Comparison of ENCODE assay signal across 25 cellular contexts in the genomic region with DNA sequence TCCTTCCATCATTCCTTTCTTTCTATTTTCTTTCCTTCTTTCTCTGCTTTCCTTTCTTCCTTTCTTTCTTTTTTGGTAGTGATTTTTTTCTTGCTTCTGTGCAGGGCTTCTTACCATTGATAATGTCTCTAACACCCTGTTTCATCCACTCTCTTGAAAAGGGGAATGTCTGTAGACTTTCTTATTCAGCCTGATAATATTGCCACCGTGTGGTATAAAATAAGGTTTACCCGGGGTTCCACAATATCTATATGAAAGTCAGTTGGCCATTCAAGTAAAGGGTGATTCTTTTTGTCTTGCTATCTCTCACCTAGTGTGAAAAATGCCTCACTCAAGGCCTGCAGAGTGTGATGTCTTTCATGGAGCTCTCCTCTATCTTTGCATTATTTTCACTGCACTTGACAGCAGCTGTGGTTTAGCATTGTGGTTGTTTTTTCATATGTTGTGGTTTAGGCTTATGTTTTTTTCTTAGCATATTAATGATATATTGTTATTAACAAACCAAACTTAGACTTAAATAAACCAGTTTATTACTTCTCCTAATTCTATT.
DNase-seq lines count a peak whose midpoint lies in the region; ATAC-seq, FAIRE-seq and TF ChIP-seq lines count a peak whose summit lies in the region.
"Had no signal": no experiment of that assay in that cellular context is flagged by ENCODE, and none has a peak within 500 bp of the region (broad histone marks: within the 10 kb centered on the region; RNA-seq: fewer than 3 reads in every experiment).

No MANE protein-coding gene starts in this region.

- BruUV-seq in HCT116 (replicated peaks; lab: Mats Ljungman, UMichigan) (no TSS peak), GM12878 (replicated peaks; lab: Mats Ljungman, UMichigan) (no TSS peak)

- peak; percentile 19 for DNase-seq in DMS 273 (lab: John Stamatoyannopoulos, UW; ENCODE audit: unreplicated experiment)
- no peak for DNase-seq in DMS 273 treated with DMSO at 0.1 percent for 48 hours (lab: John Stamatoyannopoulos, UW)
- DNase-seq in HCT116 (ENCODE audit: low read depth, low spot score) = peak; percentile 13
- no peak for DNase-seq in GM12878 (ENCODE audit: low read depth, low spot score)
- no peak for DNase-seq in stimulated activated CD4-positive, alpha-beta T cell treated with anti-CD3 and anti-CD28 coated beads, Interleukin-4, amount 100 ng/mL, for 1 hour
- DNase-seq in stimulated activated naive CD4-positive, alpha-beta T cell (lab: John Stamatoyannopoulos, UW) = no peak
- DNase-seq: activated CD4-positive, alpha-beta T cell treated with anti-CD3 and anti-CD28 coated beads for 48 hours; activated naive CD4-positive, alpha-beta T cell; activated T-cell treated with anti-CD3 and anti-CD28 coated beads, Interleukin-2, amount 50 U/mL, for 4 hours; body of pancreas; CD4-positive, alpha-beta T cell; DMS153; foreskin melanocyte; H7; mesenchymal stem cell; NCI-H1092; NCI-H2029 treated with DMSO at 0.1 percent for 48 hours; Right ventricle myocardium superior; upper lobe of right lung had no signal

- RAD21 ChIA-PET in HCT116 (lab: Charles Lee; ENCODE audit: low non-redundant PET in 1 of 2, low total read pairs in 2 of 2, uncharacterized antibody in 2 of 2, unreplicated experiment in 2 of 2) (no interaction called here), GM12878 (lab: Charles Lee; ENCODE audit: unreplicated experiment) (no interaction called here)

- H3K4me1 ChIP-seq in HCT116 (ENCODE audit: control insufficient read depth in 1 of 2, insufficient read depth in 2 of 2, low read length in 2 of 2) (no peaks in the 10 kb centered on the region), OCI-LY1 (ENCODE audit: insufficient read depth, low read length, severe bottlenecking) (no peaks in the 10 kb centered on the region), GM12878 (ENCODE audit: control insufficient read depth, insufficient read depth, low read length) (no peaks in the 10 kb centered on the region)
- H3K4me1 ChIP-seq: body of pancreas, upper lobe of right lung had no signal

- H3K36me3 ChIP-seq in HCT116 (ENCODE audit: control insufficient read depth in 1 of 2, insufficient read depth in 2 of 2, low read length in 2 of 2) (no peaks in the 10 kb centered on the region), OCI-LY1 (ENCODE audit: insufficient read depth, low read length) (no peaks in the 10 kb centered on the region), GM12878 (ENCODE audit: control insufficient read depth in 2 of 2, insufficient read depth in 2 of 2, low read length in 1 of 2) (no peaks in the 10 kb centered on the region)
- H3K36me3 ChIP-seq: upper lobe of right lung had no signal

- H2AFZ ChIP-seq in HCT116 (ENCODE audit: low read depth, low read length, poor library complexity, severe bottlenecking) (no peak overlapping the region), OCI-LY1 (ENCODE audit: low read length) (no peak overlapping the region), GM12878 (ENCODE audit: control insufficient read depth, low read depth, low read length) (no peak overlapping the region)

- POLR2A ChIA-PET in HCT116 (lab: Charles Lee) (no interaction called here), GM12878 (lab: Charles Lee) (no interaction called here)

- WGBS in GM12878 (ENCODE audit: insufficient coverage, insufficient replicate concordance, low lambda C conversion rate, missing lambda C conversion rate) = 28% methylated on average over 2 of the region's 2 CpGs

- H3K4me2 ChIP-seq in HCT116 (ENCODE audit: low read length) (no peak overlapping the region), OCI-LY1 (ENCODE audit: low read length) (no peak overlapping the region), GM12878 (ENCODE audit: control insufficient read depth, insufficient read depth) (no peak overlapping the region)

- FAIRE-seq in GM12878 (lab: Jason Lieb, UNC) = no peak
- FAIRE-seq: TTC549 had no signal

- H3K27ac ChIP-seq in HCT116 (ENCODE audit: low read depth, low read length) (no peak overlapping the region), OCI-LY1 (ENCODE audit: low read depth, low read length, poor library complexity, severe bottlenecking) (no peak overlapping the region), GM12878 (ENCODE audit: control insufficient read depth, insufficient read depth) (no peak overlapping the region)
- H3K27ac ChIP-seq: 22Rv1, body of pancreas, skin epidermis, upper lobe of right lung had no signal

- H3K9me3 ChIP-seq in HCT116 (ENCODE audit: control insufficient read depth in 1 of 2, insufficient read depth in 1 of 2, low read depth in 1 of 2, low read length in 2 of 2) (no peaks in the 10 kb centered on the region), OCI-LY1 (ENCODE audit: low read length) (no peaks in the 10 kb centered on the region), GM12878 (replicated peaks; ENCODE audit: control insufficient read depth, insufficient read depth, low read length) (no peaks in the 10 kb centered on the region)
- H3K9me3 ChIP-seq: body of pancreas had no signal

- TF ChIP-seq RAD21 in HCT116 (IDR thresholded peaks at IDR 0.05; ENCODE audit: low read depth) = peak; percentile 51
- 0 out of 2 replicates have a peak, but pooled peaks have one; percentile 21 for TF ChIP-seq RAD21 in GM12878 (IDR thresholded peaks at IDR 0.05; ENCODE audit: insufficient read depth, low read depth, low read length)

- H3K79me2 ChIP-seq in HCT116 (ENCODE audit: insufficient read depth, low read length) (no peaks in the 10 kb centered on the region), OCI-LY1 (ENCODE audit: insufficient read depth, low read length) (no peaks in the 10 kb centered on the region), GM12878 (ENCODE audit: control insufficient read depth, insufficient read depth, low read length) (no peaks in the 10 kb centered on the region)

- no peak for TF ChIP-seq EP300 in GM12878 (IDR thresholded peaks at IDR 0.05; ENCODE audit: borderline replicate concordance in 1 of 2, control insufficient read depth in 1 of 2, low read depth in 2 of 2, low read length in 2 of 2)

- H3K27me3 ChIP-seq in HCT116 (ENCODE audit: insufficient read depth, low read length) (no peaks in the 10 kb centered on the region), OCI-LY1 (ENCODE audit: insufficient read depth, low read length) (no peaks in the 10 kb centered on the region), GM12878 (replicated peaks in 1 of 2; ENCODE audit: control insufficient read depth in 2 of 2, insufficient read depth in 2 of 2, low read length in 1 of 2) (no peaks in the 10 kb centered on the region; a peak in 1 of 4 replicates)
- H3K27me3 ChIP-seq: body of pancreas, upper lobe of right lung had no signal

- no peaks in the 10 kb centered on the region for H3F3A ChIP-seq in OCI-LY1 (ENCODE audit: insufficient read depth, low read length)

- SMC1A ChIA-PET in GM12878 (lab: Charles Lee; ENCODE audit: uncharacterized antibody, unreplicated experiment) = interaction anchor here (1.0 kb wide), 1 partner anchor 14 kb away, joined by 3 read pairs; no protein-coding TSS in a partner anchor

- TF ChIP-seq CTCF in HCT116 (IDR thresholded peaks at IDR 0.05 in 2 of 3, conservative IDR thresholded peaks at IDR 0.05 in 1 of 3; ENCODE audit: borderline replicate concordance in 1 of 3, insufficient read depth in 1 of 3, low read depth in 2 of 3, low read length in 2 of 3) (peak; percentile 17 to 51 (median 28); a peak in 4 of 6 replicates), OCI-LY1 (IDR thresholded peaks at IDR 0.05; ENCODE audit: low read length) (peak; percentile 44), GM12878 (IDR thresholded peaks at IDR 0.05 in 2 of 3, conservative IDR thresholded peaks at IDR 0.05 in 1 of 3; ENCODE audit: control insufficient read depth in 2 of 3, extremely low read depth in 1 of 3, insufficient read depth in 1 of 3, low read depth in 3 of 3, low read length in 3 of 3) (no peak)

- CTCF ChIA-PET in HCT116 (lab: Charles Lee) = no interaction called here
- CTCF ChIA-PET in GM12878 (lab: Yijun Ruan, JAX) = no interaction called here

- H3K4me3 ChIP-seq in HCT116 (replicated peaks in 1 of 2; ENCODE audit: low read depth in 1 of 2, low read length in 2 of 2) = no peak overlapping the region
- no peak overlapping the region for H3K4me3 ChIP-seq in OCI-LY1 (ENCODE audit: low read depth, low read length, poor library complexity, severe bottlenecking)
- H3K4me3 ChIP-seq in GM12878 = no peak overlapping the region
- H3K4me3 ChIP-seq: body of pancreas, skin epidermis, upper lobe of right lung had no signal

- H4K20me1 ChIP-seq in HCT116 (ENCODE audit: insufficient read depth) (no peaks in the 10 kb centered on the region), OCI-LY1 (ENCODE audit: insufficient read depth, low read length) (no peaks in the 10 kb centered on the region), GM12878 (ENCODE audit: control insufficient read depth, insufficient read depth) (no peaks in the 10 kb centered on the region)

- ATAC-seq in HCT116 = peak; percentile 71
- ATAC-seq in GM12878 = peak; percentile 21; the same call in 1 of the 3 replicates
- ATAC-seq in GM18861 (IDR thresholded peaks at IDR 0.05; ENCODE audit: unreplicated experiment) = no peak
- ATAC-seq: activated T-cell treated with anti-CD3 and anti-CD28 coated beads, Interleukin-2, amount 50 U/mL, for 4 hours; body of pancreas; left lobe of liver; upper lobe of right lung had no signal

- H3K9ac ChIP-seq in HCT116 (ENCODE audit: low read length) = no peak overlapping the region
- H3K9ac ChIP-seq in OCI-LY1 (ENCODE audit: low read length) = no peak overlapping the region
- H3K9ac ChIP-seq in GM12878 (ENCODE audit: control insufficient read depth, insufficient read depth, low read length) = no peak overlapping the region

- intact Hi-C loops in HCT116 (cut with micrococcal nuclease) (loop anchor here (5.0 kb wide), 1 partner anchor 1149 kb away; no protein-coding TSS in a partner anchor), GM12878 (cut with micrococcal nuclease; ENCODE audit: unreplicated experiment) (loop anchor here (10.0 kb wide), 1 partner anchor 389 kb away; no protein-coding TSS in a partner anchor)

- TF ChIP-seq POLR2A in HCT116 (IDR thresholded peaks at IDR 0.05; ENCODE audit: borderline replicate concordance, extremely low read depth, insufficient read depth, insufficient read length) (no peak), GM12878 (IDR thresholded peaks at IDR 0.05; ENCODE audit: low read depth, low read length) (no peak)

- in situ Hi-C loops in GM12878 (cut with MboI) = loop anchor here (25.0 kb wide), 1 partner anchor 1046 kb away; no protein-coding TSS in a partner anchor

- no peaks in the 10 kb centered on the region for H3K9me2 ChIP-seq in HCT116 (ENCODE audit: insufficient read depth)
- no peaks in the 10 kb centered on the region for H3K9me2 ChIP-seq in OCI-LY1 (ENCODE audit: low read depth, low read length)

TF ChIP-seq in HCT116, 20 proteins besides CTCF, POLR2A, EP300 and RAD21 (continues in another document):
- no peak for TF ChIP-seq EZH2 (IDR thresholded peaks at IDR 0.05)

Comparison
In these comparisons a context has a peak if more than half of its experiments do, and no peak if none do; other contexts are left out.
1. DNase-seq: peak in DMS 273 (single experiment) and HCT116 (single experiment); none in DMS 273 treated with DMSO at 0.1 percent for 48 hours (single experiment), GM12878 (single experiment), stimulated activated CD4-positive, alpha-beta T cell treated with anti-CD3 and anti-CD28 coated beads, Interleukin-4, amount 100 ng/mL, for 1 hour (single experiment) and stimulated activated naive CD4-positive, alpha-beta T cell (0 of 6).
2. CTCF ChIP-seq: peak in HCT116 (3 of 3) and OCI-LY1 (single experiment); none in GM12878 (0 of 3).